In genomic region chr10:129426670-129427069, GRCh38 we compare ENCODE assay signal across 17 cellular contexts.
"Had no signal": no experiment of that assay in that cellular context is flagged by ENCODE, and none has a peak within 500 bp of the region (broad histone marks: within the 10 kb centered on the region; RNA-seq: fewer than 3 reads in every experiment).

No MANE protein-coding gene starts in this region.

- H3K4me3 ChIP-seq: heart left ventricle, left ventricle myocardium inferior, sigmoid colon, stomach, thoracic aorta, transverse colon had no signal

- H3K27ac ChIP-seq: foreskin keratinocyte, heart left ventricle, left ventricle myocardium inferior, neutrophil, sigmoid colon, stomach, thoracic aorta, transverse colon had no signal

- ATAC-seq: foreskin keratinocyte; naive thymus-derived CD8-positive, alpha-beta T cell had no signal

- H3K36me3 ChIP-seq: heart left ventricle, left ventricle myocardium inferior, neutrophil, sigmoid colon, stomach, thoracic aorta, transverse colon had no signal

- H3K9me3 ChIP-seq: heart left ventricle, left ventricle myocardium inferior, neutrophil, sigmoid colon, stomach, thoracic aorta, transverse colon had no signal

- DNase-seq: cortex of kidney; erythroblast; foreskin keratinocyte; heart left ventricle; islet precursor cell; left ventricle myocardium inferior; naive thymus-derived CD8-positive, alpha-beta T cell; posterior cingulate gyrus; sigmoid colon; small intestine; stimulated activated CD4-positive, alpha-beta T cell treated with anti-CD3 and anti-CD28 coated beads, Interleukin-12 subunit alpha, Interleukin-12 subunit beta, amount 100 ng/mL, for 4 hours; stimulated activated naive CD4-positive, alpha-beta T cell; stomach; substantia nigra; transverse colon had no signal

- H3K4me1 ChIP-seq: foreskin keratinocyte, sigmoid colon, stomach, transverse colon had no signal

- H3K27me3 ChIP-seq: foreskin keratinocyte, heart left ventricle, sigmoid colon, stomach, transverse colon had no signal
